Comparison of ENCODE assay signal across 19 cellular contexts in genomic region chr6:34110610-34111009, GRCh38. TPM values are rescaled to one million over a fixed set of nuclear protein-coding genes. Genes with fewer than 3 reads are reported as not detected.
DNase-seq lines count a peak whose midpoint lies in the region; ATAC-seq and TF ChIP-seq lines count a peak whose summit lies in the region.
"Had no signal": no experiment of that assay in that cellular context is flagged by ENCODE, and none has a peak within 500 bp of the region (broad histone marks: within the 10 kb centered on the region; RNA-seq: fewer than 3 reads in every experiment).

No MANE protein-coding gene starts in this region.

- DNase-seq in Right ventricle myocardium inferior (ENCODE audit: missing footprints) (peak; percentile 39), left ventricle myocardium superior (no peak), NCI-H2171 (lab: John Stamatoyannopoulos, UW) (peak; percentile 68), cerebellar cortex (ENCODE audit: low spot score) (peak; percentile 92), erythroblast (lab: John Stamatoyannopoulos, UW) (no peak), MV-4-11 (lab: John Stamatoyannopoulos, UW) (no peak)
- DNase-seq in activated naive CD4-positive, alpha-beta T cell treated with anti-CD3 and anti-CD28 coated beads, Interleukin-2, amount 50 U/mL, for 16 hours = no peak
- DNase-seq: GF-D8, H7, MM.1S, NCI-H1436, NCI-H2029 treated with DMSO at 0.1 percent for 48 hours, NCI-H2227 treated with DMSO at 0.1 percent for 48 hours, NCI-H774, Right ventricle myocardium superior, SW 1271, T-helper 2 cell had no signal

- intact Hi-C loops in Right ventricle myocardium inferior (cut with DNase I) (no loop called here), left ventricle myocardium superior (cut with micrococcal nuclease) (no loop called here)

- no peak for TF ChIP-seq POLR2A in erythroblast (IDR thresholded peaks at IDR 0.05; ENCODE audit: low read length)

- ATAC-seq in Right ventricle myocardium inferior = no peak
- no peak for ATAC-seq in left ventricle myocardium superior
- ATAC-seq: A549 had no signal

RNA-seq across cellular contexts. Expression of gene GRM4, which starts 35.3 kb away (rescaled TPM):
- not detected for total RNA-seq in Right ventricle myocardium inferior
- total RNA-seq in left ventricle myocardium superior = not detected
- total RNA-seq: LHCN-M2, Right ventricle myocardium superior had no signal

Comparison
In these comparisons a context has a peak if more than half of its experiments do, and no peak if none do; other contexts are left out.
1. DNase-seq: peak in Right ventricle myocardium inferior (single experiment), NCI-H2171 (single experiment) and cerebellar cortex (single experiment); none in left ventricle myocardium superior (single experiment), erythroblast (0 of 2), activated naive CD4-positive, alpha-beta T cell treated with anti-CD3 and anti-CD28 coated beads, Interleukin-2, amount 50 U/mL, for 16 hours (single experiment) and MV-4-11 (single experiment).